ENCODE assay signal across 10 cellular contexts in genomic region chr16:87681990-87682570, GRCh38.
DNase-seq lines count a peak whose midpoint lies in the region; ATAC-seq, FAIRE-seq and TF ChIP-seq lines count a peak whose summit lies in the region.
"Had no signal": no experiment of that assay in that cellular context is flagged by ENCODE, and none has a peak within 500 bp of the region (broad histone marks: within the 10 kb centered on the region; RNA-seq: fewer than 3 reads in every experiment).

No MANE protein-coding gene starts in this region.

- H3K27me3 Mint-ChIP-seq in Caco-2 (ENCODE audit: insufficient read depth, unreplicated experiment) = peaks cover 8% of the 10 kb centered on the region
- no peaks in the 10 kb centered on the region for H3K27me3 Mint-ChIP-seq in activated T-helper 17 cell treated with anti-CD3 and anti-CD28 coated beads, Interleukin-2, amount 50 U/mL, for 72 hours

- H3K4me3 ChIP-seq in Caco-2 (ENCODE audit: low read depth, low read length) (no peak overlapping the region), aorta (ENCODE audit: low read length in 2 of 2) (no peak overlapping the region)

- H3K27me3 ChIP-seq in Caco-2 (replicated peaks; ENCODE audit: control insufficient read depth, insufficient read depth, low read length) (no peaks in the 10 kb centered on the region), aorta (ENCODE audit: control insufficient read depth in 1 of 2, insufficient read depth in 2 of 2, low read length in 1 of 2) (no peaks in the 10 kb centered on the region)
- H3K27me3 ChIP-seq: neutrophil had no signal

- 34 to 40% methylated on average over 9 of the region's 9 CpGs for WGBS in aorta, 2 donors

- H3K4me1 Mint-ChIP-seq in Caco-2 (ENCODE audit: low read depth, unreplicated experiment) = no peaks in the 10 kb centered on the region
- peaks cover 5% of the 10 kb centered on the region for H3K4me1 Mint-ChIP-seq in activated T-helper 17 cell treated with anti-CD3 and anti-CD28 coated beads, Interleukin-2, amount 50 U/mL, for 72 hours

- CTCF ChIA-PET in Caco-2 (lab: Charles Lee) = no interaction called here
- CTCF ChIA-PET in HEK293T (lab: Yijun Ruan, JAX) = interaction anchor here (0.8 kb wide), 1 partner anchor 11 kb away, joined by 8 read pairs; no protein-coding TSS in a partner anchor

- POLR2A ChIA-PET in Caco-2 (lab: Charles Lee) (no interaction called here), HEK293T (lab: Yijun Ruan, JAX) (no interaction called here)

- no peak for FAIRE-seq in GM19239 (lab: Jason Lieb, UNC)

- no TSS peak for BruUV-seq in Caco-2 (replicated peaks; lab: Mats Ljungman, UMichigan)

- no peaks in the 10 kb centered on the region for H3K9me3 Mint-ChIP-seq in Caco-2 (ENCODE audit: unreplicated experiment)
- H3K9me3 Mint-ChIP-seq in activated T-helper 17 cell treated with anti-CD3 and anti-CD28 coated beads, Interleukin-2, amount 50 U/mL, for 72 hours = no peaks in the 10 kb centered on the region

- peak in 1 of 2 experiments; percentile 42 for DNase-seq in Caco-2
- no peak for DNase-seq in HEK293T (ENCODE audit: extremely low spot score)
- peak; percentile 69 to 74 for DNase-seq in lung microvascular endothelial cell (ENCODE audit: low read depth in 2 of 2)
- no peak for DNase-seq in GM19239 (ENCODE audit: insufficient read length, low spot score)
- no peak for DNase-seq in aorta
- no peak for DNase-seq in stimulated activated naive CD4-positive, alpha-beta T cell (lab: John Stamatoyannopoulos, UW)
- DNase-seq: NCI-H774 had no signal

- H3K9me3 ChIP-seq in Caco-2 = no peaks in the 10 kb centered on the region
- H3K9me3 ChIP-seq in aorta (ENCODE audit: control insufficient read depth, low read length) = no peaks in the 10 kb centered on the region
- H3K9me3 ChIP-seq: neutrophil had no signal

- no peak overlapping the region for H3K27ac ChIP-seq in aorta (ENCODE audit: low read depth in 1 of 2, low read length in 2 of 2)
- H3K27ac ChIP-seq: neutrophil had no signal

- H3K4me3 Mint-ChIP-seq in Caco-2 (ENCODE audit: unreplicated experiment) = no peak overlapping the region
- H3K4me3 Mint-ChIP-seq in activated T-helper 17 cell treated with anti-CD3 and anti-CD28 coated beads, Interleukin-2, amount 50 U/mL, for 72 hours = no peak overlapping the region

- H3K36me3 Mint-ChIP-seq in Caco-2 (ENCODE audit: insufficient read depth, unreplicated experiment) = no peaks in the 10 kb centered on the region
- H3K36me3 Mint-ChIP-seq in activated T-helper 17 cell treated with anti-CD3 and anti-CD28 coated beads, Interleukin-2, amount 50 U/mL, for 72 hours (ENCODE audit: low read depth) = no peaks in the 10 kb centered on the region

- intact Hi-C loops in Caco-2 (cut with micrococcal nuclease; ENCODE audit: unreplicated experiment) = no loop called here
- intact Hi-C loops in aorta (cut with DNase I) = no loop called here

- no peaks in the 10 kb centered on the region for H3K36me3 ChIP-seq in Caco-2 (ENCODE audit: control insufficient read depth, insufficient read depth, low read length)
- H3K36me3 ChIP-seq in aorta (ENCODE audit: control insufficient read depth in 1 of 2, insufficient read depth in 2 of 2, low read length in 1 of 2) = no peaks in the 10 kb centered on the region
- H3K36me3 ChIP-seq: neutrophil had no signal

- H3K27ac Mint-ChIP-seq in Caco-2 (ENCODE audit: unreplicated experiment) = no peak overlapping the region
- H3K27ac Mint-ChIP-seq in activated T-helper 17 cell treated with anti-CD3 and anti-CD28 coated beads, Interleukin-2, amount 50 U/mL, for 72 hours = no peak overlapping the region

- TF ChIP-seq CTCF in Caco-2 (IDR thresholded peaks at IDR 0.05; ENCODE audit: insufficient read depth in 1 of 2, low read depth in 1 of 2, low read length in 1 of 2, severe bottlenecking in 1 of 2, unreplicated experiment in 1 of 2) = peak; percentile 36 to 54

- H3K4me1 ChIP-seq in Caco-2 (no peaks in the 10 kb centered on the region), aorta (ENCODE audit: control insufficient read depth in 1 of 2, insufficient read depth in 2 of 2, low read length in 2 of 2) (no peaks in the 10 kb centered on the region)

- ATAC-seq in activated T-helper 17 cell treated with anti-CD3 and anti-CD28 coated beads, Interleukin-2, amount 50 U/mL, for 72 hours (replicated peaks) = peak; percentile 69
- ATAC-seq in aorta (ENCODE audit: low FRiP score) (no peak), GM19035 (IDR thresholded peaks at IDR 0.05; ENCODE audit: unreplicated experiment) (no peak)

TF ChIP-seq in HEK293T, 16 proteins besides CTCF, POLR2A, EP300 and RAD21:
- TF ChIP-seq FOXA1 (IDR thresholded peaks at IDR 0.05) = no peak
- no peak for TF ChIP-seq FOXK2 (IDR thresholded peaks at IDR 0.05)
- TF ChIP-seq TARDBP (IDR thresholded peaks at IDR 0.05) = no peak
- peak; percentile 58 for TF ChIP-seq PKNOX1 (IDR thresholded peaks at IDR 0.05)
- no peak for TF ChIP-seq HDGF (IDR thresholded peaks at IDR 0.05; ENCODE audit: borderline replicate concordance)
- no peak for TF ChIP-seq SUZ12 (IDR thresholded peaks at IDR 0.05)

Comparison
In these comparisons a context has a peak if more than half of its experiments do, and no peak if none do; other contexts are left out.
1. DNase-seq: peak in lung microvascular endothelial cell (2 of 2); none in HEK293T (single experiment), GM19239 (single experiment), aorta (0 of 2) and stimulated activated naive CD4-positive, alpha-beta T cell (0 of 6).